4 cellular contexts compared by ENCODE assay signal in the genomic region with DNA sequence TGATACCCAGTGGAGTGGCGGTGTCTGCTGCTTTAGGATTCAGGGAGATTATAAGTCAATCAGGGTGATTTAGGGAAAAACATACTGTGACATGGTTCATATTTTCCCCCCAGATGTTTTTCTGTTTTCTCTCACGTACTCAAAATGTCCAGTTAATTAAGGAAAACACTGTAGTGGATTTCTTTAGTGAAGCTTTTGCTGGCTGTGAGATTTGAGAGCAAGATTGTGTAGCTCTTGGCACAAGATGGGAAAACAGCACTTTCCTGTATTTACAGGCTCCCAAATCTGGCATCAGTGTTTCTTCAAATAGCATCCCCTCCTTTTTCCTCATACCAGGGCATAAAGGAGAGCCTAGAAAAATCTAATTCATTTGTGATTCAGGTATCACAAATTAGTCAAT.
"Had no signal": no experiment of that assay in that cellular context is flagged by ENCODE, and none has a peak within 500 bp of the region (broad histone marks: within the 10 kb centered on the region; RNA-seq: fewer than 3 reads in every experiment).

No MANE protein-coding gene starts in this region.

- H2AFZ ChIP-seq: GM23338 had no signal

- H3K4me3 Mint-ChIP-seq: GM23338, H9 had no signal

- H3K4me1 Mint-ChIP-seq: GM23338 had no signal

- ATAC-seq: GM23338 had no signal

- DNase-seq: H9, HCEC 1CT, IMR-90 had no signal

- H3K4me2 ChIP-seq: GM23338 had no signal

- H3K4me3 ChIP-seq: GM23338 had no signal

- H3K27ac Mint-ChIP-seq: GM23338, H9 had no signal
